In genomic region chr3:148435534-148435933, GRCh38 we compare ENCODE assay signal across 35 cellular contexts.
"Had no signal": no experiment of that assay in that cellular context is flagged by ENCODE, and none has a peak within 500 bp of the region (broad histone marks: within the 10 kb centered on the region; RNA-seq: fewer than 3 reads in every experiment).

No MANE protein-coding gene starts in this region.

- DNase-seq: Karpas-422, Kasumi-1, MG63, MM.1S, MV-4-11, NCI-H1048, NCI-H1092, NCI-H1092 treated with DMSO at 0.1 percent for 48 hours, NCI-H1105, NCI-H1105 treated with DMSO at 0.1 percent for 48 hours, NCI-H1417, NCI-H1417 treated with DMSO at 0.1 percent for 48 hours, NCI-H1436, NCI-H1436 treated with DMSO at 0.1 percent for 48 hours, NCI-H146, NCI-H1694, NCI-H1694 treated with DMSO at 0.1 percent for 48 hours, NCI-H187, NCI-H187 treated with DMSO at 0.1 percent for 48 hours, NCI-H1930, NCI-H2029, NCI-H2029 treated with DMSO at 0.1 percent for 48 hours, NCI-H2081, NCI-H2081 treated with DMSO at 0.1 percent for 48 hours, NCI-H2107, NCI-H2171, NCI-H2171 treated with DMSO at 0.1 percent for 48 hours, NCI-H2227 treated with DMSO at 0.1 percent for 48 hours, NCI-H226, NCI-H345, NCI-H446, NCI-H446 treated with DMSO at 0.1 percent for 48 hours, NCI-H510A, NCI-H510A treated with DMSO at 0.1 percent for 48 hours had no signal

- H3K27ac ChIP-seq: KMS-11 had no signal

- H3K36me3 ChIP-seq: MG63 had no signal

- H3K4me3 ChIP-seq: MG63 had no signal

- H3K4me2 ChIP-seq: KMS-11 had no signal

- H3K9me3 ChIP-seq: MG63 had no signal

- H3K27me3 ChIP-seq: MG63 had no signal

- H3K9ac ChIP-seq: KMS-11 had no signal
